In the genomic region with DNA sequence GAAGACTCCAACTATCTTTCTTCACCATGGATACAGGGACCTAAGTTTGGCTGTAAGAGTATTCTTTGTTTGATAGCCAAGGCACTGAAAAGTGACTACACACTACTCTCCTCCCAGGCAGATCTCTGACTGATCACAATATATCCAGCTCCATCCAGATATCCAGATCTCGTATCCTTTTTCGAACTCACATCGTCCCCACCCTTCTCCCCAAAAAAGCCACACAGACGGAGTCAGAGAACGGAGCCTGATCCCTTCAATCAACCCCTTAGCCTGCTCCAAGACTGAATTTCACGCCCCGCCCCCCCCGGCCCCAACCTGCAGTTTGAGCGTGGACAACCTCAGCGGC, we compare ENCODE assay signal across 8 cellular contexts. TPM values are rescaled to one million over a fixed set of nuclear protein-coding genes. Genes with fewer than 3 reads are reported as not detected.
A peak's percentile ranks its signal among the peaks of the same experiment; 100 is the strongest.
DNase-seq lines count a peak whose midpoint lies in the region; ATAC-seq and TF ChIP-seq lines count a peak whose summit lies in the region.

No MANE protein-coding gene starts in this region.

- H4K8ac ChIP-seq in mesenchymal stem cell (ENCODE audit: low read length) = peak overlapping the region; percentile 99

- H2BK5ac ChIP-seq in mesenchymal stem cell (ENCODE audit: low read depth, low read length, poor library complexity, severe bottlenecking) = no peak overlapping the region

- no peak overlapping the region; the same call in 1 of the 2 replicates for H3K27ac ChIP-seq in BLaER1
- peak overlapping the region; percentile 55 for H3K27ac ChIP-seq in HL-60 (replicated peaks)
- H3K27ac ChIP-seq in mesenchymal stem cell (ENCODE audit: low read length, poor library complexity, severe bottlenecking) = peak overlapping the region; percentile 59
- H3K27ac ChIP-seq in urinary bladder (ENCODE audit: low read depth) = peak overlapping the region; percentile 25

- peak overlapping the region; percentile 90 for H3K4me2 ChIP-seq in BLaER1
- H3K4me2 ChIP-seq in mesenchymal stem cell (ENCODE audit: low read length, poor library complexity, severe bottlenecking) = peak overlapping the region; percentile 81

- peak overlapping the region; percentile 77 for H3K9ac ChIP-seq in BLaER1
- H3K9ac ChIP-seq in mesenchymal stem cell (ENCODE audit: low read length) = peak overlapping the region; percentile 98

- POLR2A ChIA-PET in MCF 10A (lab: Yijun Ruan, JAX) = interaction anchor here (0.5 to 1.9 kb wide), 7 partner anchors 15 to 648 kb away, joined by 3 to 11 read pairs (median 4); a partner anchor contains a TSS

- TF ChIP-seq CTCF in HL-60 (IDR thresholded peaks at IDR 0.05; ENCODE audit: insufficient read depth, low read length) = no peak
- no peak for TF ChIP-seq CTCF in MCF 10A (IDR thresholded peaks at IDR 0.05; ENCODE audit: unreplicated experiment)

- BruUV-seq in MCF 10A (replicated peaks; lab: Mats Ljungman, UMichigan) = no TSS peak

- 2% methylated on average over 10 of the region's 10 CpGs for WGBS in mesenchymal stem cell
- WGBS in urinary bladder = under 1% methylated on average over 10 of the region's 10 CpGs

- peaks cover 6% of the 10 kb centered on the region; the same call in 1 of the 2 replicates for H3K27me3 ChIP-seq in BLaER1
- no peaks in the 10 kb centered on the region for H3K27me3 ChIP-seq in HL-60 (ENCODE audit: insufficient read depth, poor library complexity, severe bottlenecking)
- no peaks in the 10 kb centered on the region for H3K27me3 ChIP-seq in mesenchymal stem cell (ENCODE audit: control insufficient read depth in 1 of 2, insufficient read depth in 1 of 2, low read length in 2 of 2)

- peak overlapping the region; percentile 84 for H4K91ac ChIP-seq in mesenchymal stem cell (ENCODE audit: low read length)

- H2BK120ac ChIP-seq in mesenchymal stem cell (ENCODE audit: low read depth, low read length) = no peak overlapping the region

- peak overlapping the region; percentile 35 to 84 for H3K18ac ChIP-seq in mesenchymal stem cell (ENCODE audit: low read depth in 1 of 2, low read length in 2 of 2)

- no peaks in the 10 kb centered on the region for H4K20me1 ChIP-seq in BLaER1

- peaks cover 6% of the 10 kb centered on the region for H3K4me1 Mint-ChIP-seq in MCF 10A (ENCODE audit: insufficient read depth, unreplicated experiment)

- H3K4me3 Mint-ChIP-seq in MCF 10A (ENCODE audit: unreplicated experiment) = peak overlapping the region; percentile 91

- H3K4me1 ChIP-seq in BLaER1 (peaks cover 13% of the 10 kb centered on the region), mesenchymal stem cell (ENCODE audit: control insufficient read depth, insufficient read depth, low read depth, low read length) (peaks cover 1% of the 10 kb centered on the region), urinary bladder (ENCODE audit: insufficient read depth) (no peaks in the 10 kb centered on the region)

- H3K9me3 Mint-ChIP-seq in MCF 10A (ENCODE audit: unreplicated experiment) = peaks cover 9% of the 10 kb centered on the region

- H3K27me3 Mint-ChIP-seq in MCF 10A (ENCODE audit: insufficient read depth, unreplicated experiment) = no peaks in the 10 kb centered on the region

- H3K36me3 Mint-ChIP-seq in MCF 10A (ENCODE audit: insufficient read depth, unreplicated experiment) = no peaks in the 10 kb centered on the region

- peak overlapping the region in 1 of 2 experiments; percentile 5 for H3K14ac ChIP-seq in mesenchymal stem cell (ENCODE audit: low read length in 2 of 2)

- H3K23ac ChIP-seq in mesenchymal stem cell (ENCODE audit: low read length in 2 of 2) = no peak overlapping the region

- CTCF ChIA-PET in MCF 10A (lab: Yijun Ruan, JAX) = interaction anchor here (1.7 kb wide), 1 partner anchor 72 kb away, joined by 13 read pairs; no protein-coding TSS in a partner anchor

- peak overlapping the region in 1 of 2 experiments; percentile 1 for H3K4ac ChIP-seq in mesenchymal stem cell (ENCODE audit: low read depth in 1 of 2, low read length in 2 of 2)

- H2BK15ac ChIP-seq in mesenchymal stem cell (ENCODE audit: low read depth, poor library complexity, severe bottlenecking) = no peak overlapping the region

- H3K9me3 ChIP-seq in BLaER1 (peaks cover 15% of the 10 kb centered on the region), mesenchymal stem cell (ENCODE audit: control insufficient read depth, low read length) (no peaks in the 10 kb centered on the region)

- no peak for ATAC-seq in HG02759 (IDR thresholded peaks at IDR 0.05; ENCODE audit: unreplicated experiment)

- H3K36me3 ChIP-seq in BLaER1 (peaks cover 6% of the 10 kb centered on the region; the same call in 1 of the 2 replicates), mesenchymal stem cell (ENCODE audit: control insufficient read depth in 1 of 2, insufficient read depth in 2 of 2, low read depth in 1 of 2, low read length in 2 of 2) (peaks cover 0 to under 1% of the 10 kb centered on the region in 2 experiments), urinary bladder (ENCODE audit: insufficient read depth) (no peaks in the 10 kb centered on the region)

- H2BK12ac ChIP-seq in mesenchymal stem cell (ENCODE audit: low read length in 2 of 2) = no peak overlapping the region

- no peak overlapping the region for H2AK5ac ChIP-seq in mesenchymal stem cell (ENCODE audit: low read length, severe bottlenecking)

- intact Hi-C loops in MCF 10A (cut with micrococcal nuclease) = no loop called here

- peaks cover 19% of the 10 kb centered on the region for H3K79me1 ChIP-seq in mesenchymal stem cell (replicated peaks; ENCODE audit: low read length, poor library complexity, severe bottlenecking)

- H3K27ac Mint-ChIP-seq in MCF 10A (ENCODE audit: low read depth, unreplicated experiment) = peak overlapping the region; percentile 89

- no peak for DNase-seq in HL-60 (ENCODE audit: low read depth in 1 of 2, low spot score in 1 of 2)
- no peak for DNase-seq in MCF 10A (ENCODE audit: unreplicated experiment)
- DNase-seq in mesenchymal stem cell = no peak
- DNase-seq in effector CD8-positive, alpha-beta T cell (lab: John Stamatoyannopoulos, UW) = no peak
- no peak for DNase-seq in glomerular visceral epithelial cell (ENCODE audit: extremely low spot score)

- H3K4me3 ChIP-seq in BLaER1 (peak overlapping the region; percentile 81), HL-60 (replicated peaks; ENCODE audit: insufficient read depth, low read length) (peak overlapping the region; percentile 78), mesenchymal stem cell (ENCODE audit: insufficient read depth in 1 of 2, low read depth in 1 of 2, low read length in 2 of 2) (peak overlapping the region; percentile 79 to 99), urinary bladder (ENCODE audit: low read depth, low read length) (peak overlapping the region; percentile 72)

- peak overlapping the region; percentile 11 for H2AFZ ChIP-seq in mesenchymal stem cell (ENCODE audit: low read depth, low read length)

RNA-seq across cellular contexts. Expression of a gene that starts 0.5 kb away (rescaled TPM):
- total RNA-seq in MCF 10A (2022) = 17.9 and 21.3 TPM in 2 replicates
- 9.4 TPM for polyA plus RNA-seq in mesenchymal stem cell (2013, experiment 1 of 2)
- 9.5 TPM for polyA plus RNA-seq in mesenchymal stem cell (2013, experiment 2 of 2)
- total RNA-seq in urinary bladder = 30.3 TPM
- polyA plus RNA-seq in urinary bladder = 9.2 TPM

RNA-seq across cellular contexts. Expression of a gene that starts 0.6 kb away (rescaled TPM):
- 13.9 and 14.8 TPM in 2 replicates for total RNA-seq in MCF 10A (2022)
- 37.1 TPM for polyA plus RNA-seq in mesenchymal stem cell (2013, experiment 1 of 2)
- polyA plus RNA-seq in mesenchymal stem cell (2013, experiment 2 of 2) = 38.3 TPM
- 15.3 TPM for total RNA-seq in urinary bladder
- 20.2 TPM for polyA plus RNA-seq in urinary bladder

RNA-seq across cellular contexts. Expression of a gene that starts 14.5 kb away (rescaled TPM):
- 0.07 and 0.76 TPM in 2 replicates for total RNA-seq in MCF 10A (2022)
- 0.32 TPM for polyA plus RNA-seq in mesenchymal stem cell (2013, experiment 1 of 2)
- 0.44 TPM for polyA plus RNA-seq in mesenchymal stem cell (2013, experiment 2 of 2)
- 2.1 TPM for total RNA-seq in urinary bladder
- 0.99 TPM for polyA plus RNA-seq in urinary bladder
